Comparison of ENCODE assay signal across 1 cellular context in genomic region chr10:22406916-22407315, GRCh38.
DNase-seq lines count a peak whose midpoint lies in the region; ATAC-seq, FAIRE-seq and TF ChIP-seq lines count a peak whose summit lies in the region.
"Not testable (repeated sequence)": the region's sequence is repeated elsewhere in the genome, so short reads cannot be mapped to it uniquely, and the experiment has no call there.

No MANE protein-coding gene starts in this region.

- 75% methylated on average over 1 of the region's 5 CpGs for WGBS in K562 (ENCODE audit: insufficient coverage, low coverage, missing lambda C conversion rate)

- not testable (repeated sequence) for TF ChIP-seq POLR2A in K562 (conservative IDR thresholded peaks at IDR 0.05)

- H4K20me1 ChIP-seq in K562 (replicated peaks; ENCODE audit: control insufficient read depth, insufficient read depth, low read length): not testable (repeated sequence)

- H3K27ac ChIP-seq in K562 (ENCODE audit: extremely low read depth, low read depth, low read length): not testable (repeated sequence)

- intact Hi-C loops in K562 (cut with micrococcal nuclease): not testable (repeated sequence)

- H3K4me2 ChIP-seq in K562 (ENCODE audit: insufficient read depth, low read length): not testable (repeated sequence)

- CTCF ChIA-PET in K562 (lab: Yijun Ruan, JAX; ENCODE audit: low intra/inter-chr PET ratio): not testable (repeated sequence)

- not testable (repeated sequence) for H3K79me2 ChIP-seq in K562 (ENCODE audit: control insufficient read depth, insufficient read depth, low read length)

- not testable (repeated sequence) for H2AFZ ChIP-seq in K562 (ENCODE audit: low read depth, low read length)

- not testable (repeated sequence) for BruUV-seq in K562 (replicated peaks; lab: Mats Ljungman, UMichigan)

- POLR2A ChIA-PET in K562 (lab: Yijun Ruan, JAX): not testable (repeated sequence)

- peaks cover 0 to 18% of the 10 kb centered on the region in 2 experiments; a peak in 2 of 5 replicates for H3K4me1 ChIP-seq in K562 (replicated peaks in 1 of 2; ENCODE audit: control insufficient read depth in 2 of 2, insufficient read depth in 2 of 2, low read length in 2 of 2)

- DNase-seq in K562 (ENCODE audit: extremely low read depth in 1 of 4, low spot score in 3 of 4): not testable (repeated sequence)

- ATAC-seq in K562: not testable (repeated sequence)

- not testable (repeated sequence) for H3K9me1 ChIP-seq in K562 (ENCODE audit: control insufficient read depth, insufficient read depth, low read length)

- in situ Hi-C loops in K562 (cut with MboI): not testable (repeated sequence)

- H3K36me3 ChIP-seq in K562 (ENCODE audit: control insufficient read depth, insufficient read depth, low read length): not testable (repeated sequence)

- TF ChIP-seq CTCF in K562 (IDR thresholded peaks at IDR 0.05 in 2 of 3, conservative IDR thresholded peaks at IDR 0.05 in 1 of 3; ENCODE audit: insufficient read depth in 2 of 3, low read depth in 1 of 3, low read length in 3 of 3): not testable (repeated sequence)

- H3K27me3 ChIP-seq in K562 (ENCODE audit: control insufficient read depth in 2 of 2, insufficient read depth in 2 of 2, low read length in 2 of 2): not testable (repeated sequence)

- TF ChIP-seq RAD21 in K562 (CRISPR knock-in tag; conservative IDR thresholded peaks at IDR 0.05 in 1 of 2, IDR thresholded peaks at IDR 0.05 in 1 of 2): not testable (repeated sequence)

- TF ChIP-seq EP300 in K562 (IDR thresholded peaks at IDR 0.05; ENCODE audit: low read length): not testable (repeated sequence)

- not testable (repeated sequence) for H3K4me3 ChIP-seq in K562

- not testable (repeated sequence) for H3K9ac ChIP-seq in K562 (ENCODE audit: insufficient read depth in 1 of 2, low read depth in 2 of 2, low read length in 2 of 2)

- not testable (repeated sequence) for H3K9me3 ChIP-seq in K562 (replicated peaks; ENCODE audit: control insufficient read depth, insufficient read depth, low read depth, low read length)

- not testable (repeated sequence) for FAIRE-seq in K562 (lab: Jason Lieb, UNC)

TF ChIP-seq in K562, 482 proteins besides CTCF, POLR2A, EP300 and RAD21:
- TF ChIP-seq ZNF354B (CRISPR knock-in tag; IDR thresholded peaks at IDR 0.05) (peak; percentile 92), ZNF507 (tag; conservative IDR thresholded peaks at IDR 0.05) (peak; percentile 95)
